ENCODE assay signal across 10 cellular contexts in the genomic region with DNA sequence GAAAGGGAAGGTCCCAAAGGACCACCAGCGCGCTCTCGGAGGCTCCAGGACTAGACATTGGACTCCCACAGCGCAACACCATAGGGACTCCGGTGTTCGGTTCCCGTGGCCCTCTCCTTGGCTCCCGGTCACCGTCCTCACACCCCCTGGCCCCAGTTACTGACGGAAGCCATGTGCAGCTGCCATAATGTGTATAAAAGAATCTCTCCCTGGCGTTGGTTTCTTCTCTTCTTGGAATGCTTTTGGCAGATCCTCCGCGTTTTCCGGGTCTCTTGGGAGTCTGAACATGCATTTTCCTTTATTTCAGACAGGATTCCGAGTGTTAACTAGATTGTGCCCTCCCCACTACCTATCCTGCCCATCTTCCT.
A peak's percentile ranks its signal among the peaks of the same experiment; 100 is the strongest.
DNase-seq lines count a peak whose midpoint lies in the region; ATAC-seq and TF ChIP-seq lines count a peak whose summit lies in the region.
"Had no signal": no experiment of that assay in that cellular context is flagged by ENCODE, and none has a peak within 500 bp of the region (broad histone marks: within the 10 kb centered on the region; RNA-seq: fewer than 3 reads in every experiment).

No MANE protein-coding gene starts in this region.

- H3K27ac Mint-ChIP-seq in T-helper 2 cell treated with Interferon-gamma antibody and Interleukin-4, amounts not matched to agents 5 μg/mL and 100 μg/mL, for 36 hours = no peak overlapping the region
- no peak overlapping the region for H3K27ac Mint-ChIP-seq in T-cell

- peaks cover 7% of the 10 kb centered on the region for H3K4me1 ChIP-seq in right cardiac atrium (ENCODE audit: control insufficient read depth, insufficient read depth, low read length)
- peaks cover 27 to 33% (median 31%) of the 10 kb centered on the region in 3 donors for H3K4me1 ChIP-seq in skeletal muscle tissue (ENCODE audit: control insufficient read depth in 3 of 3, insufficient read depth in 3 of 3, low read length in 3 of 3)
- peaks cover 16 to 49% (median 32%) of the 10 kb centered on the region in 4 donors for H3K4me1 ChIP-seq in upper lobe of left lung
- peaks cover 22 to 33% of the 10 kb centered on the region in 2 experiments; a peak in 3 of 4 replicates for H3K4me1 ChIP-seq in SK-N-SH (ENCODE audit: control insufficient read depth in 1 of 2, insufficient read depth in 2 of 2, low read depth in 1 of 2, low read length in 1 of 2)

- peaks cover 96% of the 10 kb centered on the region for H3K27me3 Mint-ChIP-seq in T-helper 2 cell treated with Interferon-gamma antibody and Interleukin-4, amounts not matched to agents 5 μg/mL and 100 μg/mL, for 36 hours (ENCODE audit: low read depth)
- peaks cover 88 to 96% of the 10 kb centered on the region in 2 donors for H3K27me3 Mint-ChIP-seq in T-cell

- ATAC-seq in T-cell (replicated peaks in 1 of 4) (peak in 1 of 4 experiments; percentile 22), right cardiac atrium (peak in 1 of 2 donors; percentile 5), upper lobe of left lung (ENCODE audit: low FRiP score in 2 of 2) (no peak)
- ATAC-seq: HCT116 had no signal

- no peaks in the 10 kb centered on the region for H3K27me3 ChIP-seq in right cardiac atrium (ENCODE audit: control insufficient read depth, insufficient read depth)
- H3K27me3 ChIP-seq in skeletal muscle tissue (ENCODE audit: control insufficient read depth in 3 of 3, insufficient read depth in 3 of 3, low read length in 3 of 3) = peaks cover 68 to 71% (median 70%) of the 10 kb centered on the region in 3 donors
- peaks cover 5 to 65% (median 24%) of the 10 kb centered on the region in 4 donors for H3K27me3 ChIP-seq in upper lobe of left lung
- H3K27me3 ChIP-seq in SK-N-SH (ENCODE audit: insufficient read depth) = no peaks in the 10 kb centered on the region

- CTCF ChIA-PET in T-cell (lab: Charles Lee) = no interaction called here
- CTCF ChIA-PET in SK-N-SH (lab: Yijun Ruan, JAX) = interaction anchor here (1.2 kb wide), 1 partner anchor 705 kb away, joined by 3 read pairs; no protein-coding TSS in a partner anchor

- no peak overlapping the region for H3K9ac ChIP-seq in skeletal muscle tissue (ENCODE audit: low read depth in 1 of 3, low read length in 3 of 3)
- H3K9ac ChIP-seq in SK-N-SH = no peak overlapping the region

- H3K9me3 ChIP-seq in right cardiac atrium (ENCODE audit: control insufficient read depth, low read length) (no peaks in the 10 kb centered on the region), skeletal muscle tissue (ENCODE audit: control insufficient read depth in 3 of 3, low read length in 3 of 3) (no peaks in the 10 kb centered on the region), upper lobe of left lung (no peaks in the 10 kb centered on the region), SK-N-SH (no peaks in the 10 kb centered on the region)

- DNase-seq in T-helper 2 cell treated with Interferon-gamma antibody and Interleukin-4, amounts not matched to agents 5 μg/mL and 100 μg/mL, for 36 hours (ENCODE audit: low spot score) = no peak
- no peak for DNase-seq in T-helper 2 cell
- no peak for DNase-seq in T-cell
- DNase-seq in right cardiac atrium = no peak
- no peak for DNase-seq in head of caudate nucleus
- DNase-seq in upper lobe of left lung = no peak
- no peak for DNase-seq in SK-N-SH
- DNase-seq: NCI-H510A had no signal

- H3K4me3 ChIP-seq in right cardiac atrium (ENCODE audit: low read length) = peak overlapping the region; percentile 48
- peak overlapping the region in 2 of 3 donors; percentile 43 to 49 for H3K4me3 ChIP-seq in skeletal muscle tissue (ENCODE audit: low read length in 3 of 3)
- H3K4me3 ChIP-seq in upper lobe of left lung = peak overlapping the region in 2 of 4 donors; percentile 0 to 1
- no peak overlapping the region for H3K4me3 ChIP-seq in SK-N-SH (ENCODE audit: low read depth in 2 of 2, low read length in 1 of 2)

- H3K4me1 Mint-ChIP-seq in T-helper 2 cell treated with Interferon-gamma antibody and Interleukin-4, amounts not matched to agents 5 μg/mL and 100 μg/mL, for 36 hours (ENCODE audit: low read depth) = peaks cover 28% of the 10 kb centered on the region
- H3K4me1 Mint-ChIP-seq in T-cell = peaks cover 51 to 57% (median 56%) of the 10 kb centered on the region in 3 donors

- H3F3A ChIP-seq in SK-N-SH (replicated peaks; ENCODE audit: insufficient read depth) = peaks cover 9% of the 10 kb centered on the region

- no peak for TF ChIP-seq POLR2A in upper lobe of left lung (IDR thresholded peaks at IDR 0.05)

- peak overlapping the region; percentile 3 for H3K4me3 Mint-ChIP-seq in T-helper 2 cell treated with Interferon-gamma antibody and Interleukin-4, amounts not matched to agents 5 μg/mL and 100 μg/mL, for 36 hours
- peak overlapping the region in 2 of 3 donors; percentile 59 to 60 for H3K4me3 Mint-ChIP-seq in T-cell

- H3K36me3 Mint-ChIP-seq in T-helper 2 cell treated with Interferon-gamma antibody and Interleukin-4, amounts not matched to agents 5 μg/mL and 100 μg/mL, for 36 hours (ENCODE audit: low read depth) = no peaks in the 10 kb centered on the region
- H3K36me3 Mint-ChIP-seq in T-cell = no peaks in the 10 kb centered on the region

- H3K36me3 ChIP-seq in skeletal muscle tissue (ENCODE audit: control insufficient read depth in 3 of 3, insufficient read depth in 3 of 3, low read length in 3 of 3) (no peaks in the 10 kb centered on the region), upper lobe of left lung (no peaks in the 10 kb centered on the region), SK-N-SH (replicated peaks in 1 of 2; ENCODE audit: control insufficient read depth in 1 of 2, insufficient read depth in 2 of 2, low read length in 1 of 2) (no peaks in the 10 kb centered on the region)

- no peak for TF ChIP-seq RAD21 in SK-N-SH (IDR thresholded peaks at IDR 0.05; ENCODE audit: low read length)

- H2AFZ ChIP-seq in SK-N-SH (ENCODE audit: low read depth) = no peak overlapping the region

- TF ChIP-seq CTCF in upper lobe of left lung (IDR thresholded peaks at IDR 0.05) = no peak
- TF ChIP-seq CTCF in SK-N-SH (IDR thresholded peaks at IDR 0.05) = no peak

- no peaks in the 10 kb centered on the region for H3K79me2 ChIP-seq in SK-N-SH (ENCODE audit: insufficient read depth)

- intact Hi-C loops in right cardiac atrium (cut with DNase I) (no loop called here), head of caudate nucleus (cut with DNase I) (loop anchor here (10.0 kb wide), 1 partner anchor 679 kb away; the partner anchor contains the start of gene HAND2)

- H3K9me3 Mint-ChIP-seq in T-helper 2 cell treated with Interferon-gamma antibody and Interleukin-4, amounts not matched to agents 5 μg/mL and 100 μg/mL, for 36 hours = no peaks in the 10 kb centered on the region
- H3K9me3 Mint-ChIP-seq in T-cell = no peaks in the 10 kb centered on the region

- no peaks in the 10 kb centered on the region for H4K20me1 ChIP-seq in SK-N-SH (ENCODE audit: insufficient read depth)

- no peak overlapping the region for H3K4me2 ChIP-seq in SK-N-SH

- POLR2A ChIA-PET in T-cell (lab: Charles Lee) (interaction anchor here in 1 of 2 donors (0.6 kb wide), 1 partner anchor 14 kb away, joined by 3 read pairs; no protein-coding TSS in a partner anchor), SK-N-SH (lab: Yijun Ruan, JAX) (interaction anchor here (1.2 kb wide), 1 partner anchor 10 kb away, joined by 4 read pairs; no protein-coding TSS in a partner anchor)

- TF ChIP-seq EP300 in upper lobe of left lung (IDR thresholded peaks at IDR 0.05) = no peak
- TF ChIP-seq EP300 in SK-N-SH (IDR thresholded peaks at IDR 0.05; ENCODE audit: borderline replicate concordance in 1 of 2, low read depth in 1 of 2, low read length in 1 of 2) = no peak

- H3K27ac ChIP-seq in right cardiac atrium (ENCODE audit: low read length) (no peak overlapping the region), skeletal muscle tissue (ENCODE audit: low read depth, low read length) (no peak overlapping the region), upper lobe of left lung (no peak overlapping the region), SK-N-SH (ENCODE audit: low read depth in 2 of 2, low read length in 1 of 2) (no peak overlapping the region)

- 10% methylated on average over 15 of the region's 15 CpGs for WGBS in right cardiac atrium
- WGBS in upper lobe of left lung, 2 donors = 10 to 12% methylated on average over 15 of the region's 15 CpGs
- 90% methylated on average over 15 of the region's 15 CpGs for WGBS in SK-N-SH (ENCODE audit: low lambda C conversion rate)

- no peaks in the 10 kb centered on the region for H3K9me2 ChIP-seq in SK-N-SH

TF ChIP-seq in SK-N-SH, 30 proteins besides CTCF, POLR2A, EP300 and RAD21:
- TF ChIP-seq RFX5 (IDR thresholded peaks at IDR 0.05; ENCODE audit: low read length) = no peak
- TF ChIP-seq JUND (IDR thresholded peaks at IDR 0.05) = no peak
- no peak for TF ChIP-seq USF1 (IDR thresholded peaks at IDR 0.05; ENCODE audit: borderline replicate concordance, low read depth)
- no peak for TF ChIP-seq SMC3 (IDR thresholded peaks at IDR 0.05; ENCODE audit: low read depth, low read length)

Comparison
In these comparisons a context has a peak if more than half of its experiments do, and no peak if none do; other contexts are left out.
1. H3K4me3 ChIP-seq: peak in right cardiac atrium (single experiment) and skeletal muscle tissue (2 of 3); none in SK-N-SH (0 of 2).